In the genomic region with DNA sequence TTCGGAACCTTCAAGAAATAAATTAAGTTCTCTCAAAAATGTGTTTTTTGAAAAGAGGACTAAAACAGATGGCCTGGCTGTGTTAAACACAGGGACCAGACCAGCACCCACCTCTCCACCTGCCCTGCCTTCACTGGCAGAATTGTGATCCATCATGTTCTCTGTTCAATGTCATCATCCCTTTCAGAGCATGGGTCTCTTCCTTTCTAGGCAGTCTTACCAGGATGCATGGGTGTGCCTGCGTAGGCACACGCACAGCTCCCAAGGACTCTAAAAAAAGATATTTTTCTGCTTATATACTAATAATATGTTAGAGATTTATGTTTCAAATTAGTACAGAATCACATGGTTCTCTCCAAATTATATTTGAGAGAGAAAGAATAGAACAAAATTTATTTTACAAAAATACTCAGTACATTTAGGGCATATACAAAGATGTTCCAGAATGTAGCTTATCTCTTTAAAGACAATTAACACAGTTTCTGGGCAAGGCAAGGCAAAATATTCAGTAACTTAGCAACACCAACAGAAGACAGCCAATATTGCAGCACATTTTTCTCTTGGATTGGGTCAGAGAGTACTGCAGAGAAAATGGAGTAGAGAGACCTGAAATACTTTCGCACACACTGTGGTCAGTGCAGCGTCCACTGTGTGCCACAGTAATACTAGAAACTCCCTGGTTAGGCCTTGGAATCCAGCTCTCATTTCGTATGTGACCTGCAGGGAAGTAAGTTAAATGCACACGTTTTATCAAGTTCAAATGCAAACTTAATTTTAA, we compare ENCODE assay signal across 15 cellular contexts. TPM values are rescaled to one million over a fixed set of nuclear protein-coding genes. Genes with fewer than 3 reads are reported as not detected.
DNase-seq lines count a peak whose midpoint lies in the region; ATAC-seq and TF ChIP-seq lines count a peak whose summit lies in the region.
"Had no signal": no experiment of that assay in that cellular context is flagged by ENCODE, and none has a peak within 500 bp of the region (broad histone marks: within the 10 kb centered on the region; RNA-seq: fewer than 3 reads in every experiment).

No MANE protein-coding gene starts in this region.

- no peak for TF ChIP-seq POLR2A in suprapubic skin (IDR thresholded peaks at IDR 0.05)

- H3K27ac ChIP-seq in cingulate gyrus (ENCODE audit: low read depth, low read length) (peak overlapping the region; percentile 54), lower lobe of right lung (peak overlapping the region; percentile 77), suprapubic skin (peak overlapping the region; percentile 83)

- WGBS in suprapubic skin, result 41% methylated on average over 7 of the region's 7 CpGs

- TF ChIP-seq CTCF in lower lobe of right lung (IDR thresholded peaks at IDR 0.05), result no peak
- no peak for TF ChIP-seq CTCF in suprapubic skin (IDR thresholded peaks at IDR 0.05)

- H3K9me3 ChIP-seq in lower lobe of right lung (no peaks in the 10 kb centered on the region), suprapubic skin (no peaks in the 10 kb centered on the region)

- DNase-seq in HT-29 (ENCODE audit: low spot score) (peak; percentile 24), lower lobe of right lung (no peak), suprapubic skin (ENCODE audit: low spot score in 2 of 2) (no peak), NAMALWA (ENCODE audit: low spot score) (no peak), HCEC 1CT (no peak), dermis blood vessel endothelial cell (no peak), NCI-H774 (lab: John Stamatoyannopoulos, UW) (no peak)
- DNase-seq: activated CD4-positive, alpha-beta T cell treated with anti-CD3 and anti-CD28 coated beads, Interleukin-2, amount 10 ng/mL, durations not matched to agents 7 days and 5 days; CD4-positive, alpha-beta T cell; KG1; natural killer cell; NCI-H2081 treated with DMSO at 0.1 percent for 48 hours; T-cell had no signal

- no peak for TF ChIP-seq EP300 in suprapubic skin (IDR thresholded peaks at IDR 0.05)

- intact Hi-C loops in lower lobe of right lung (cut with DNase I), result no loop called here

- peaks cover 39% of the 10 kb centered on the region for H3K4me1 ChIP-seq in lower lobe of right lung
- peaks cover 65% of the 10 kb centered on the region for H3K4me1 ChIP-seq in suprapubic skin

- no peak for ATAC-seq in lower lobe of right lung
- ATAC-seq: natural killer cell, T-cell had no signal

- H3K4me3 ChIP-seq in lower lobe of right lung (no peak overlapping the region), suprapubic skin (no peak overlapping the region)

- H3K36me3 ChIP-seq in lower lobe of right lung (no peaks in the 10 kb centered on the region), suprapubic skin (no peaks in the 10 kb centered on the region)

- H3K27me3 ChIP-seq in lower lobe of right lung (ENCODE audit: low read depth) (no peaks in the 10 kb centered on the region), suprapubic skin (no peaks in the 10 kb centered on the region)

RNA-seq across cellular contexts. Expression of gene EGFR, which starts 52.8 kb away (rescaled TPM):
- 28.1 and 30.4 TPM in 2 replicates for total RNA-seq in HT-29 (2014; rRNA removed; shearing (Covaris generic))
- total RNA-seq in lower lobe of right lung, result 62.7 TPM
- 100 to 1,000 TPM; 231 to 341 (median 271) TPM for total RNA-seq in suprapubic skin
- total RNA-seq in dermis blood vessel endothelial cell, result 0.56 and 0.85 TPM in 2 replicates
- total RNA-seq: activated CD4-positive, alpha-beta T cell treated with anti-CD3 and anti-CD28 coated beads, Interleukin-2, amount 10 ng/mL, durations not matched to agents 7 days and 5 days; activated T-helper 2 cell treated with anti-CD3 and anti-CD28 coated beads, Interferon-gamma antibody, Interleukin-2, Interleukin-4, amounts not matched to agents 10 μg/mL and 5 μg/mL and 100 μg/mL, durations not matched to agents 14 hours and 24 hours and 36 hours; CD4-positive, alpha-beta T cell; natural killer cell had no signal

Comparison
In these comparisons a context has a peak if more than half of its experiments do, and no peak if none do; other contexts are left out.
1. RNA of gene EGFR, which starts 52.8 kb away (total RNA-seq): 231 to 341 TPM in suprapubic skin, 62.7 TPM in lower lobe of right lung (single experiment) and 28.1 to 30.4 TPM in HT-29; 0.56 to 0.85 TPM in dermis blood vessel endothelial cell; every median in the first group is over 10 times any median in the second.
2. Peak in every context shown above with its lines, with median percentiles within 50 percentile points of each other: H3K27ac ChIP-seq.